ENCODE assay signal across 14 cellular contexts in genomic region chr20:48463916-48464315, GRCh38.
DNase-seq lines count a peak whose midpoint lies in the region; TF ChIP-seq lines count a peak whose summit lies in the region.
"Had no signal": no experiment of that assay in that cellular context is flagged by ENCODE, and none has a peak within 500 bp of the region (broad histone marks: within the 10 kb centered on the region; RNA-seq: fewer than 3 reads in every experiment).

No MANE protein-coding gene starts in this region.

- POLR2A ChIA-PET in PC-9 (lab: Charles Lee; ENCODE audit: unreplicated experiment), result no interaction called here

- no TSS peak for BruUV-seq in PC-9 (replicated peaks; lab: Mats Ljungman, UMichigan)

- no peak overlapping the region for H3K9ac ChIP-seq in skeletal muscle satellite cell (ENCODE audit: low read depth, low read length)

- H3K27ac ChIP-seq in PC-9, result no peak overlapping the region
- H3K27ac ChIP-seq: 22Rv1, pancreas had no signal

- peak; percentile 39 for DNase-seq in DMS 273 (lab: John Stamatoyannopoulos, UW; ENCODE audit: unreplicated experiment)
- no peak for DNase-seq in DMS 273 treated with DMSO at 0.1 percent for 48 hours (lab: John Stamatoyannopoulos, UW)
- DNase-seq in astrocyte of the hippocampus (ENCODE audit: low read depth, low spot score), result peak; percentile 47
- DNase-seq in islet precursor cell, result peak; percentile 73
- DNase-seq in DMS114 treated with DMSO at 0.1 percent for 48 hours (lab: John Stamatoyannopoulos, UW; ENCODE audit: unreplicated experiment), result no peak
- no peak for DNase-seq in PC-9
- DNase-seq in D341Med (ENCODE audit: low spot score), result no peak
- DNase-seq: activated CD4-positive, alpha-beta T cell treated with anti-CD3 and anti-CD28 coated beads for 48 hours; left colon; NCI-H1092; pancreas had no signal

- H3K4me1 ChIP-seq in skeletal muscle satellite cell (ENCODE audit: control insufficient read depth, insufficient read depth, low read length) (no peaks in the 10 kb centered on the region), PC-9 (replicated peaks; ENCODE audit: insufficient read depth) (no peaks in the 10 kb centered on the region)
- H3K4me1 ChIP-seq: pancreas had no signal

- no peaks in the 10 kb centered on the region for H3F3A ChIP-seq in PC-9 (ENCODE audit: insufficient read depth, low read depth)

- no peaks in the 10 kb centered on the region for H4K20me1 ChIP-seq in PC-9 (ENCODE audit: insufficient read depth)

- no peaks in the 10 kb centered on the region for H3K9me2 ChIP-seq in PC-9 (ENCODE audit: insufficient read depth)

- H3K27me3 ChIP-seq in skeletal muscle satellite cell (ENCODE audit: control insufficient read depth, insufficient read depth, low read length) (peaks cover 11% of the 10 kb centered on the region), PC-9 (ENCODE audit: insufficient read depth, low read depth) (peaks cover 4% of the 10 kb centered on the region; the same call in 1 of the 2 replicates)
- H3K27me3 ChIP-seq: pancreas had no signal

- H3K36me3 ChIP-seq in skeletal muscle satellite cell (ENCODE audit: insufficient read depth, low read length), result no peaks in the 10 kb centered on the region
- H3K36me3 ChIP-seq in PC-9 (ENCODE audit: low read depth), result no peaks in the 10 kb centered on the region
- H3K36me3 ChIP-seq: esophagus muscularis mucosa, pancreas had no signal

- CTCF ChIA-PET in PC-9 (lab: Charles Lee), result no interaction called here

- no peak overlapping the region for H2AFZ ChIP-seq in PC-9

- TF ChIP-seq CTCF in PC-9 (conservative IDR thresholded peaks at IDR 0.05), result no peak

- H3K4me2 ChIP-seq in skeletal muscle satellite cell (ENCODE audit: low read length), result peak overlapping the region; percentile 32
- H3K4me2 ChIP-seq in PC-9, result no peak overlapping the region

- intact Hi-C loops in PC-9 (cut with micrococcal nuclease; ENCODE audit: unreplicated experiment), result no loop called here

- no peaks in the 10 kb centered on the region for H3K9me3 ChIP-seq in skeletal muscle satellite cell (replicated peaks; ENCODE audit: low read length)
- H3K9me3 ChIP-seq in PC-9 (ENCODE audit: insufficient read depth, low read depth), result no peaks in the 10 kb centered on the region
- H3K9me3 ChIP-seq: esophagus muscularis mucosa, pancreas had no signal

- no peaks in the 10 kb centered on the region for H3K79me2 ChIP-seq in PC-9 (ENCODE audit: low read depth)

- H3K4me3 ChIP-seq in skeletal muscle satellite cell (ENCODE audit: low read length), result no peak overlapping the region
- H3K4me3 ChIP-seq in PC-9, result no peak overlapping the region
- H3K4me3 ChIP-seq: esophagus muscularis mucosa, pancreas had no signal

Comparison
In these comparisons a context has a peak if more than half of its experiments do, and no peak if none do; other contexts are left out.
1. DNase-seq: peak in DMS 273 (single experiment), astrocyte of the hippocampus (single experiment) and islet precursor cell (single experiment); none in DMS 273 treated with DMSO at 0.1 percent for 48 hours (single experiment), DMS114 treated with DMSO at 0.1 percent for 48 hours (single experiment), PC-9 (0 of 2) and D341Med (single experiment).